In the genomic region with DNA sequence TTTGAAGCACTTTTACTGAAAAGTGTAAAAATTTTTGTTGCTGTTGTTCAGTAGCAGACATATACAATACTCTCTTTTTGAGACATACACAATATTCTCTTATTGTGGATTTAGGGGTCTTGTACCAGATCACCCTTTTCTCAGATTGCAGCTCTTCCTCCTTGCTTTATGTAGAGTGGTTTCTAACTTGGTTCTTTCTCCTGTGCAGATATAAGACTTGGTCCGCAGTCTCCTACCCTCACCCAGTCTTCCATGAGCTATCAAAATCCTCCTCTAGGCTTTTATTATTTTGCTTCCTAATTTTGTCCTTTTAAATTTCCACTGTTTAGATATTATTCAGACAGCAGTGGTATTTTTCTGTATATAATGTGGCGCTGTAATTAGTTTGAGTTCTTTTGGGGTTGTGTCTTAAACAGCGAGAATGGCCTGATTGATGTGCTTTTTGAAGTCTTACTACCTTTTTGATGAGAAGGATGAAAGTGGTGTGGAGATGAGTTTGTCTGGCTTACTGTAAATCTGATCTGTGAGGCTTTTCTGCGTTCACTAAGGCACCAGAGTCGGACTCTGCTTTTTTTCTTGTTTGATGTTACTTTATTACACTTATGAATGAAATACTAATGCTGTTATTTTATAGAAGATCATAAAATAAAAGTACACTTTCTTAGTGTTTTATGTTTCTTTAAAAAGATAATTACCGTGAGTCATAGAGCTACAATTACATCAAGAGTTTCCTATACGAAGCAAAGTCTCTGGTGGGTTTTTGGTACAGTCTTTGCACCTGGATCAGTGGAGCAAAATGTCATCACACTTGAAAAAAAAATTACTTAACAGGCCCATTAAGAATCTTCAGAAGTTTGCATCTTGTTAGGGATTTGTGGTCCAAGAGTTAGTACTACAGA, we compare ENCODE assay signal across 16 cellular contexts.
DNase-seq lines count a peak whose midpoint lies in the region; ATAC-seq and TF ChIP-seq lines count a peak whose summit lies in the region.
"Had no signal": no experiment of that assay in that cellular context is flagged by ENCODE, and none has a peak within 500 bp of the region (broad histone marks: within the 10 kb centered on the region; RNA-seq: fewer than 3 reads in every experiment).

No MANE protein-coding gene starts in this region.

- no peak overlapping the region for H3K27ac Mint-ChIP-seq in central memory CD8-positive, alpha-beta T cell (ENCODE audit: low read depth)
- H3K27ac Mint-ChIP-seq in nephron: peak overlapping the region; percentile 89 to 97 (median 92)
- H3K27ac Mint-ChIP-seq: activated CD4-positive, alpha-beta T cell treated with anti-CD3 and anti-CD28 coated beads, Interleukin-2, amount 10 ng/mL, durations not matched to agents 24 days and 14 days had no signal

- peaks cover 27% of the 10 kb centered on the region for H3K36me3 ChIP-seq in ACC112 (ENCODE audit: insufficient read depth, low read length)
- H3K36me3 ChIP-seq: esophagus squamous epithelium had no signal

- peaks cover 86% of the 10 kb centered on the region for H3K4me1 ChIP-seq in ACC112 (ENCODE audit: control insufficient read depth, insufficient read depth, low read length, unreplicated experiment)

- peaks cover 18% of the 10 kb centered on the region for H3K4me1 Mint-ChIP-seq in central memory CD8-positive, alpha-beta T cell
- H3K4me1 Mint-ChIP-seq in nephron: peaks cover 73% of the 10 kb centered on the region

- no peak overlapping the region for H2AFZ ChIP-seq in ACC112 (ENCODE audit: low read length, unreplicated experiment)

- H3K9me3 Mint-ChIP-seq in central memory CD8-positive, alpha-beta T cell: no peaks in the 10 kb centered on the region
- no peaks in the 10 kb centered on the region for H3K9me3 Mint-ChIP-seq in nephron
- H3K9me3 Mint-ChIP-seq: activated CD4-positive, alpha-beta T cell treated with anti-CD3 and anti-CD28 coated beads, Interleukin-2, amount 10 ng/mL, durations not matched to agents 24 days and 14 days had no signal

- no peak for TF ChIP-seq CTCF in nephron (IDR thresholded peaks at IDR 0.05; ENCODE audit: unreplicated experiment in 3 of 3)
- TF ChIP-seq CTCF in GM10266 (IDR thresholded peaks at IDR 0.05; ENCODE audit: control insufficient read depth, insufficient read depth, low read depth, missing control alignments): no peak

- DNase-seq in LoVo (ENCODE audit: low spot score): peak; percentile 7
- DNase-seq in central memory CD8-positive, alpha-beta T cell (ENCODE audit: low spot score in 2 of 2): no peak
- DNase-seq in NCI-H1092 (lab: John Stamatoyannopoulos, UW): no peak
- no peak for DNase-seq in activated effector memory CD4-positive, alpha-beta T cell treated with Interleukin-2 at 50 U/mL for 16 hours
- DNase-seq in GM10266 (ENCODE audit: extremely low spot score): no peak
- no peak for DNase-seq in NCI-H2196 (lab: John Stamatoyannopoulos, UW; ENCODE audit: unreplicated experiment)
- DNase-seq: activated CD4-positive, alpha-beta T cell treated with anti-CD3 and anti-CD28 coated beads, Interleukin-2, amount 10 ng/mL, durations not matched to agents 24 days and 14 days; activated T-cell treated with anti-CD3 and anti-CD28 coated beads, Interleukin-2, amount 50 U/mL, for 1 hour; esophagus squamous epithelium; NCI-H1930; NCI-H526; retina; stimulated activated CD4-positive, alpha-beta T cell treated with anti-CD3 and anti-CD28 coated beads, Interleukin-1b, Interleukin-23, amount 100 ng/mL, for 48 hours; T-helper 9 cell had no signal

- H3K4me3 ChIP-seq in ACC112 (ENCODE audit: low read depth, low read length): no peak overlapping the region
- H3K4me3 ChIP-seq: esophagus squamous epithelium had no signal

- H3K36me3 Mint-ChIP-seq in central memory CD8-positive, alpha-beta T cell (ENCODE audit: insufficient read depth): peaks cover 2% of the 10 kb centered on the region
- H3K36me3 Mint-ChIP-seq in nephron (ENCODE audit: low read depth): peaks cover 25% of the 10 kb centered on the region

- no peaks in the 10 kb centered on the region for H3K27me3 Mint-ChIP-seq in central memory CD8-positive, alpha-beta T cell
- no peaks in the 10 kb centered on the region for H3K27me3 Mint-ChIP-seq in nephron (ENCODE audit: low read depth)
- H3K27me3 Mint-ChIP-seq: activated CD4-positive, alpha-beta T cell treated with anti-CD3 and anti-CD28 coated beads, Interleukin-2, amount 10 ng/mL, durations not matched to agents 24 days and 14 days had no signal

- H3K27me3 ChIP-seq in ACC112 (ENCODE audit: insufficient read depth, low read length): no peaks in the 10 kb centered on the region
- H3K27me3 ChIP-seq: esophagus squamous epithelium had no signal

- H3K79me2 ChIP-seq in ACC112 (ENCODE audit: control insufficient read depth, insufficient read depth, low read length, unreplicated experiment): peaks cover 98% of the 10 kb centered on the region

- ATAC-seq in central memory CD8-positive, alpha-beta T cell (replicated peaks; ENCODE audit: extremely low read depth, poor library complexity, severe bottlenecking): no peak

- peak overlapping the region; percentile 75 for H3K27ac ChIP-seq in ACC112 (ENCODE audit: low read depth, low read length)

- H3K4me3 Mint-ChIP-seq in central memory CD8-positive, alpha-beta T cell: peak overlapping the region; percentile 9
- H3K4me3 Mint-ChIP-seq in nephron: peak overlapping the region in 2 of 3 experiments; percentile 4 to 15
- H3K4me3 Mint-ChIP-seq: activated CD4-positive, alpha-beta T cell treated with anti-CD3 and anti-CD28 coated beads, Interleukin-2, amount 10 ng/mL, durations not matched to agents 24 days and 14 days had no signal
